Comparison of ENCODE assay signal across 29 cellular contexts in genomic region chr2:117935954-117936353, GRCh38.
"Had no signal": no experiment of that assay in that cellular context is flagged by ENCODE, and none has a peak within 500 bp of the region (broad histone marks: within the 10 kb centered on the region; RNA-seq: fewer than 3 reads in every experiment).

No MANE protein-coding gene starts in this region.

- H3K4me1 Mint-ChIP-seq: activated B cell treated with CpG ODN at 0.5 μM for 24 hours; activated CD4-positive, alpha-beta T cell treated with anti-CD3 and anti-CD28 coated beads, Interleukin-2, amount 10 ng/mL, durations not matched to agents 24 days and 14 days had no signal

- H3K27me3 Mint-ChIP-seq: activated B cell treated with CpG ODN at 0.5 μM for 24 hours; activated CD4-positive, alpha-beta T cell treated with anti-CD3 and anti-CD28 coated beads, Interleukin-2, amount 10 ng/mL, durations not matched to agents 24 days and 14 days; activated CD8-positive, alpha-beta memory T cell treated with anti-CD3 and anti-CD28 coated beads, Interleukin-2, amount 10 ng/mL, durations not matched to agents 7 days and 5 days; activated naive CD8-positive, alpha-beta T cell treated with anti-CD3 and anti-CD28 coated beads, Interleukin-2, amount 50 U/mL, for 24 hours; activated T-cell treated with anti-CD3 and anti-CD28 coated beads, Interleukin-2, amount 50 U/mL, for 24 hours; brain had no signal

- H3K27ac ChIP-seq: cardiac muscle cell, SJSA1 had no signal

- H3K9me3 ChIP-seq: SJSA1 had no signal

- DNase-seq: activated B cell treated with CpG ODN at 0.5 μM for 24 hours; activated CD4-positive, alpha-beta T cell treated with anti-CD3 and anti-CD28 coated beads for 1 hour; activated CD4-positive, alpha-beta T cell treated with anti-CD3 and anti-CD28 coated beads, Interleukin-2, amount 10 ng/mL, durations not matched to agents 24 days and 14 days; activated CD4-positive, alpha-beta T cell treated with anti-CD3 and anti-CD28 coated beads, Interleukin-2, amount 50 U/mL, for 48 hours; activated CD8-positive, alpha-beta memory T cell treated with anti-CD3 and anti-CD28 coated beads, Interleukin-2, amount 10 ng/mL, durations not matched to agents 7 days and 5 days; activated effector memory CD4-positive, alpha-beta T cell treated with Interleukin-2 at 50 U/mL for 16 hours; activated naive CD4-positive, alpha-beta T cell treated with Interleukin-2 at 50 U/mL for 16 hours; activated naive CD8-positive, alpha-beta T cell treated with anti-CD3 and anti-CD28 coated beads, Interleukin-2, amount 50 U/mL, for 24 hours; activated T-cell treated with anti-CD3 and anti-CD28 coated beads, Interleukin-2, amount 50 U/mL, for 24 hours; amygdala; MM.1S; NCI-H1105; NCI-H1436; NCI-H1694 treated with DMSO at 0.1 percent for 48 hours; NCI-H2029 treated with DMSO at 0.1 percent for 48 hours; NCI-H510A treated with DMSO at 0.1 percent for 48 hours; NCI-H69; NK-92 treated with Interleukin-12 subunit alpha and Interleukin-12 subunit beta, amount 100 ng/mL, for 24 hours; OCI-M1; RPMI8226; SHP77; SW 1271 had no signal

- H3K4me3 Mint-ChIP-seq: activated B cell treated with CpG ODN at 0.5 μM for 24 hours; activated CD4-positive, alpha-beta T cell treated with anti-CD3 and anti-CD28 coated beads, Interleukin-2, amount 10 ng/mL, durations not matched to agents 24 days and 14 days; activated CD8-positive, alpha-beta memory T cell treated with anti-CD3 and anti-CD28 coated beads, Interleukin-2, amount 10 ng/mL, durations not matched to agents 7 days and 5 days; activated naive CD8-positive, alpha-beta T cell treated with anti-CD3 and anti-CD28 coated beads, Interleukin-2, amount 50 U/mL, for 24 hours; activated T-cell treated with anti-CD3 and anti-CD28 coated beads, Interleukin-2, amount 50 U/mL, for 24 hours; activated T-helper 1 cell treated with anti-CD3 and anti-CD28 coated beads, Interleukin-12 subunit alpha, Interleukin-12 subunit beta, Interleukin-2, Interleukin-4 antibody, amounts not matched to agents 30 ng/mL and 10 ng/mL and 1 ng/mL, durations not matched to agents 14 hours and 24 hours and 36 hours; brain had no signal

- H3K4me1 ChIP-seq: SJSA1 had no signal

- H3K9me3 Mint-ChIP-seq: activated B cell treated with CpG ODN at 0.5 μM for 24 hours; activated CD4-positive, alpha-beta T cell treated with anti-CD3 and anti-CD28 coated beads, Interleukin-2, amount 10 ng/mL, durations not matched to agents 24 days and 14 days; activated naive CD8-positive, alpha-beta T cell treated with anti-CD3 and anti-CD28 coated beads, Interleukin-2, amount 50 U/mL, for 24 hours; activated T-cell treated with anti-CD3 and anti-CD28 coated beads, Interleukin-2, amount 50 U/mL, for 24 hours; activated T-helper 1 cell treated with anti-CD3 and anti-CD28 coated beads, Interleukin-12 subunit alpha, Interleukin-12 subunit beta, Interleukin-2, Interleukin-4 antibody, amounts not matched to agents 30 ng/mL and 10 ng/mL and 1 ng/mL, durations not matched to agents 14 hours and 24 hours and 36 hours; brain had no signal

- H3K27me3 ChIP-seq: cardiac muscle cell, SJSA1 had no signal

- ATAC-seq: activated CD8-positive, alpha-beta memory T cell treated with anti-CD3 and anti-CD28 coated beads, Interleukin-2, amount 10 ng/mL, durations not matched to agents 7 days and 5 days; activated naive CD4-positive, alpha-beta T cell treated with anti-CD3 and anti-CD28 coated beads, Interleukin-2, amount 50 U/mL, for 72 hours; activated naive CD8-positive, alpha-beta T cell treated with anti-CD3 and anti-CD28 coated beads, Interleukin-2, amount 50 U/mL, for 24 hours; Panc1; SK-N-SH treated with all-trans-retinoic acid at 6 μM for 48 hours had no signal

- H3K4me3 ChIP-seq: cardiac muscle cell, SJSA1 had no signal

- H3K27ac Mint-ChIP-seq: activated B cell treated with CpG ODN at 0.5 μM for 24 hours; activated CD4-positive, alpha-beta T cell treated with anti-CD3 and anti-CD28 coated beads, Interleukin-2, amount 10 ng/mL, durations not matched to agents 24 days and 14 days; activated CD8-positive, alpha-beta memory T cell treated with anti-CD3 and anti-CD28 coated beads, Interleukin-2, amount 10 ng/mL, durations not matched to agents 7 days and 5 days; activated naive CD8-positive, alpha-beta T cell treated with anti-CD3 and anti-CD28 coated beads, Interleukin-2, amount 50 U/mL, for 24 hours; activated T-cell treated with anti-CD3 and anti-CD28 coated beads, Interleukin-2, amount 50 U/mL, for 24 hours; activated T-helper 1 cell treated with anti-CD3 and anti-CD28 coated beads, Interleukin-12 subunit alpha, Interleukin-12 subunit beta, Interleukin-2, Interleukin-4 antibody, amounts not matched to agents 30 ng/mL and 10 ng/mL and 1 ng/mL, durations not matched to agents 14 hours and 24 hours and 36 hours had no signal
